In genomic region chr2:227884511-227884947, GRCh38 we compare ENCODE assay signal across 8 cellular contexts. TPM values are rescaled to one million over a fixed set of nuclear protein-coding genes. Genes with fewer than 3 reads are reported as not detected.
DNase-seq lines count a peak whose midpoint lies in the region; ATAC-seq and TF ChIP-seq lines count a peak whose summit lies in the region.

No MANE protein-coding gene starts in this region.

- H3K27ac Mint-ChIP-seq in neural progenitor cell = no peak overlapping the region

- H2AFZ ChIP-seq in neural progenitor cell (replicated peaks) = peak overlapping the region; percentile 44

- no peak overlapping the region for H3K4me3 ChIP-seq in BE2C (ENCODE audit: low read depth, low read length)
- no peak overlapping the region for H3K4me3 ChIP-seq in neural progenitor cell
- H3K4me3 ChIP-seq in vagina = no peak overlapping the region

- H3K36me3 ChIP-seq in BE2C = no peaks in the 10 kb centered on the region
- H3K36me3 ChIP-seq in neural progenitor cell = no peaks in the 10 kb centered on the region
- no peaks in the 10 kb centered on the region for H3K36me3 ChIP-seq in vagina

- H3K4me2 ChIP-seq in neural progenitor cell = no peak overlapping the region

- H3K4me1 ChIP-seq in BE2C = no peaks in the 10 kb centered on the region
- H3K4me1 ChIP-seq in neural progenitor cell = no peaks in the 10 kb centered on the region
- H3K4me1 ChIP-seq in vagina = no peaks in the 10 kb centered on the region

- H3K36me3 Mint-ChIP-seq in neural progenitor cell = no peaks in the 10 kb centered on the region

- no peak for TF ChIP-seq POLR2A in vagina (IDR thresholded peaks at IDR 0.05)

- H3K27me3 Mint-ChIP-seq in neural progenitor cell (ENCODE audit: insufficient read depth, low read depth) = no peaks in the 10 kb centered on the region

- TF ChIP-seq CTCF in BE2C (IDR thresholded peaks at IDR 0.05; ENCODE audit: low read depth, low read length) (peak; percentile 95), neural progenitor cell (IDR thresholded peaks at IDR 0.05) (peak; percentile 95), vagina (IDR thresholded peaks at IDR 0.05) (no peak)

- H3K9me3 ChIP-seq in BE2C = no peaks in the 10 kb centered on the region
- H3K9me3 ChIP-seq in neural progenitor cell (ENCODE audit: low read depth) = no peaks in the 10 kb centered on the region
- no peaks in the 10 kb centered on the region for H3K9me3 ChIP-seq in vagina

- H3K79me2 ChIP-seq in neural progenitor cell (ENCODE audit: low read depth) = no peaks in the 10 kb centered on the region

- ATAC-seq in GM18868 (IDR thresholded peaks at IDR 0.05; ENCODE audit: unreplicated experiment) (peak; percentile 97), HG03025 (IDR thresholded peaks at IDR 0.05; ENCODE audit: low FRiP score, unreplicated experiment) (peak; percentile 86), esophagus mucosa (peak; percentile 87)

- DNase-seq in BE2C = peak; percentile 80
- peak; percentile 84 for DNase-seq in NCI-H510A treated with DMSO at 0.1 percent for 48 hours (lab: John Stamatoyannopoulos, UW)
- DNase-seq in activated CD4-positive, alpha-beta T cell treated with anti-CD3 and anti-CD28 coated beads, Interleukin-2, amount 50 U/mL, for 4 hours = peak; percentile 41 to 45
- DNase-seq in neural progenitor cell (ENCODE audit: low spot score) = peak; percentile 82
- DNase-seq in vagina (ENCODE audit: extremely low spot score in 2 of 2) = no peak

- no peaks in the 10 kb centered on the region for H3K9me3 Mint-ChIP-seq in neural progenitor cell

- no peaks in the 10 kb centered on the region for H3F3A ChIP-seq in neural progenitor cell (ENCODE audit: low read depth)

- H4K20me1 ChIP-seq in neural progenitor cell (ENCODE audit: low read depth) = no peaks in the 10 kb centered on the region

- H3K4me1 Mint-ChIP-seq in neural progenitor cell = no peaks in the 10 kb centered on the region

- H3K27me3 ChIP-seq in BE2C (no peaks in the 10 kb centered on the region), neural progenitor cell (no peaks in the 10 kb centered on the region), vagina (no peaks in the 10 kb centered on the region)

- no peak overlapping the region for H3K9ac ChIP-seq in neural progenitor cell

- intact Hi-C loops in vagina (cut with DNase I) = no loop called here

- H3K4me3 Mint-ChIP-seq in neural progenitor cell = no peak overlapping the region

- no peak overlapping the region for H3K27ac ChIP-seq in neural progenitor cell
- H3K27ac ChIP-seq in vagina = no peak overlapping the region

RNA-seq across cellular contexts. Expression of gene DAW1, which starts 13.1 kb away (rescaled TPM):
- not detected for polyA plus RNA-seq in BE2C (2012; ENCODE audit: insufficient read depth, insufficient read length, low read depth)
- total RNA-seq in esophagus mucosa (not detected), neural progenitor cell (ENCODE audit: low replicate concordance) (not detected in 2 replicates), vagina (not detected)

Comparison
In these comparisons a context has a peak if more than half of its experiments do, and no peak if none do; other contexts are left out.
1. DNase-seq: peak in BE2C (single experiment), NCI-H510A treated with DMSO at 0.1 percent for 48 hours (single experiment), activated CD4-positive, alpha-beta T cell treated with anti-CD3 and anti-CD28 coated beads, Interleukin-2, amount 50 U/mL, for 4 hours (2 of 2) and neural progenitor cell (single experiment); none in vagina (0 of 2).
2. CTCF ChIP-seq: peak in BE2C (single experiment) and neural progenitor cell (single experiment); none in vagina (0 of 3).
3. Peak in every context shown above with its lines, with median percentiles within 50 percentile points of each other: ATAC-seq.